Comparison of ENCODE assay signal across 8 cellular contexts in the genomic region with DNA sequence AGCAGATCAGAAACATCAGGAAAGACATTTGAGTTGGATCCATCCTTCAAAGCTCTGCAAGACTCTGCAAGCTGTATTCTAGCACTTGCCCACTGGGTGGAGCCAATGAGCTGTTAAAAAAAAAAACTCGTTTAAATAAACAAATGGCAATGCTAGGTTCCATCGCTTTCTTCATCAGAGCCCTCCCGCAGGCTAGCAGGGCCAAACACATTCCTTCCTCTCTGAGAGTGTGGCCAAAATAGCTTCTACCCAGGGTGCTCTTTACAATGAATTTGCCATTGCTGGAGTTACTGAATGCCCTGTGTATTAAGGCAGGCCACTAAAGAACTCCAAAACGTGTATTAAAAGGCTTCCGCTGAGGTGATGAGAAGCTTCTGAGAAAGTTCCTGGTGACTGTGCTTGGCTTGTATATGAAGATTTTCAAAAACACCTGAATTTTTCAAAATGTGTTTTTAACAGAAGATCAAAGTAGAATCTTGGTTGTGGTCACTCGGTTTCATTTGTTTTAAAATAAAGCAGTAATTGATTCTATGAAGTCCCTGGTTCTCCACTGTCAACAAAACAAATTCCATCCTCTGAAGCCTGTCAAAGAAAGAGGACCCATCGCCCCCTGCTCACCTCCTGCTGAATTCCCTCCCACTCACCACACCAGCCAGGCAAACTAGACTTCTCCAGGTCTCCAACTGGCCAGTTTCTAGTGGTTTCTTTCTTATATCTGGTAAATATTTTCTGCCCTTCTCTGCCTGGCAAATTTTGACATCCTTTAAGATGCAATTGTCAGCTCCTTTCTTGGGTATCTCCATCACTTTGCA. TPM values are rescaled to one million over a fixed set of nuclear protein-coding genes. Genes with fewer than 3 reads are reported as not detected.
A peak's percentile ranks its signal among the peaks of the same experiment; 100 is the strongest.
DNase-seq lines count a peak whose midpoint lies in the region; ATAC-seq and TF ChIP-seq lines count a peak whose summit lies in the region.

No MANE protein-coding gene starts in this region.

- H3K4me2 ChIP-seq in smooth muscle cell = no peak overlapping the region

- no peaks in the 10 kb centered on the region for H4K20me1 ChIP-seq in smooth muscle cell (ENCODE audit: low read depth)

- H3K4me1 ChIP-seq in body of pancreas = peaks cover 15% of the 10 kb centered on the region
- H3K4me1 ChIP-seq in smooth muscle cell (ENCODE audit: low read depth) = peaks cover 12% of the 10 kb centered on the region

- no peaks in the 10 kb centered on the region for H3K36me3 Mint-ChIP-seq in T-helper 17 cell (ENCODE audit: low read depth)

- peak; percentile 67 for ATAC-seq in HG02610 (IDR thresholded peaks at IDR 0.05; ENCODE audit: unreplicated experiment)
- peak; percentile 70 for ATAC-seq in T-helper 17 cell
- ATAC-seq in body of pancreas = peak; percentile 90

- DNase-seq in SIG-M5 treated with dmso at 0.1 percent for 504 hours (lab: John Stamatoyannopoulos, UW; ENCODE audit: unreplicated experiment) = peak; percentile 62
- DNase-seq in SIG-M5 (lab: John Stamatoyannopoulos, UW) = no peak
- peak; percentile 76 for DNase-seq in NCI-H1105 treated with DMSO at 0.1 percent for 48 hours (lab: John Stamatoyannopoulos, UW)
- peak in 1 of 3 donors; percentile 42 for DNase-seq in T-helper 17 cell
- DNase-seq in body of pancreas = peak; percentile 61 to 75 (median 68)
- peak; percentile 85 for DNase-seq in iPS DF 19.7 (ENCODE audit: low read depth, low spot score)
- DNase-seq in smooth muscle cell (lab: John Stamatoyannopoulos, UW; ENCODE audit: unreplicated experiment) = peak; percentile 11

- H3K4me3 Mint-ChIP-seq in T-helper 17 cell = no peak overlapping the region

- H3K36me3 ChIP-seq in body of pancreas (replicated peaks in 1 of 2; ENCODE audit: insufficient read depth in 1 of 2, low read depth in 2 of 2) (no peaks in the 10 kb centered on the region), smooth muscle cell (ENCODE audit: low read depth) (no peaks in the 10 kb centered on the region)

- H3K27ac Mint-ChIP-seq in T-helper 17 cell = no peak overlapping the region

- WGBS in body of pancreas, 2 donors = 30 to 33% methylated on average over 7 of the region's 7 CpGs
- 25% methylated on average over 7 of the region's 7 CpGs for WGBS in smooth muscle cell (ENCODE audit: low lambda C conversion rate)

- peaks cover 3% of the 10 kb centered on the region for H3K4me1 Mint-ChIP-seq in T-helper 17 cell

- H3K27me3 ChIP-seq in body of pancreas (no peaks in the 10 kb centered on the region), smooth muscle cell (ENCODE audit: low read depth) (no peaks in the 10 kb centered on the region)

- H3K79me2 ChIP-seq in smooth muscle cell (ENCODE audit: low read depth) = no peaks in the 10 kb centered on the region

- no peak overlapping the region for H3K9ac ChIP-seq in smooth muscle cell (ENCODE audit: low read depth)

- no peaks in the 10 kb centered on the region for H3F3A ChIP-seq in smooth muscle cell (ENCODE audit: low read depth)

- H3K27ac ChIP-seq in body of pancreas (no peak overlapping the region), smooth muscle cell (ENCODE audit: low read depth) (no peak overlapping the region)

- H3K4me3 ChIP-seq in body of pancreas = no peak overlapping the region
- H3K4me3 ChIP-seq in smooth muscle cell = no peak overlapping the region

- H2AFZ ChIP-seq in smooth muscle cell (ENCODE audit: low read depth) = peak overlapping the region; percentile 25

- peaks cover 11% of the 10 kb centered on the region for H3K27me3 Mint-ChIP-seq in T-helper 17 cell

- TF ChIP-seq POLR2A in body of pancreas (IDR thresholded peaks at IDR 0.05) = no peak

- H3K9me3 ChIP-seq in T-helper 17 cell (ENCODE audit: control insufficient read depth, low read length, poor library complexity, severe bottlenecking) (no peaks in the 10 kb centered on the region), body of pancreas (no peaks in the 10 kb centered on the region), smooth muscle cell (replicated peaks; ENCODE audit: low read depth) (no peaks in the 10 kb centered on the region)

- intact Hi-C loops in body of pancreas (cut with DNase I) = loop anchor here (5.0 kb wide), 1 partner anchor 204 kb away; no protein-coding TSS in a partner anchor

- TF ChIP-seq CTCF in body of pancreas (IDR thresholded peaks at IDR 0.05) (peak; percentile 58 to 91 (median 84)), smooth muscle cell (IDR thresholded peaks at IDR 0.05; ENCODE audit: borderline replicate concordance, insufficient read depth, poor library complexity, severe bottlenecking) (peak; percentile 85)

RNA-seq across cellular contexts. Expression of a gene that starts 36.5 kb away (rescaled TPM):
- total RNA-seq in T-helper 17 cell (not detected), body of pancreas (not detected), smooth muscle cell (not detected in 2 replicates)
- polyA plus RNA-seq in smooth muscle cell = not detected in 2 replicates
